1 cellular context compared by ENCODE assay signal in genomic region chr2:39512434-39512935, GRCh38.
TF ChIP-seq lines count a peak whose summit lies in the region.

No MANE protein-coding gene starts in this region.

TF ChIP-seq in K562, 482 proteins besides CTCF, POLR2A, EP300 and RAD21 (continued from another document):
- TF ChIP-seq NFRKB (IDR thresholded peaks at IDR 0.05; ENCODE audit: low read depth) = 0 out of 2 replicates have a peak, but pooled peaks have one; percentile 17
- TF ChIP-seq ZNF639 (CRISPR knock-in tag; conservative IDR thresholded peaks at IDR 0.05 in 1 of 2, IDR thresholded peaks at IDR 0.05 in 1 of 2) = 0 out of 4 replicates have a peak, but pooled peaks of 1 of the 2 experiments have one; percentile 44
- TF ChIP-seq ELF4 (CRISPR knock-in tag; IDR thresholded peaks at IDR 0.05) = no peak
- no peak for TF ChIP-seq PKNOX1 (IDR thresholded peaks at IDR 0.05)
- TF ChIP-seq CBX8 (IDR thresholded peaks at IDR 0.05; ENCODE audit: borderline replicate concordance, extremely low read depth, low read depth, low read length, poor library complexity, severe bottlenecking) = no peak
- 0 out of 2 replicates have a peak, but pooled peaks have one; percentile 7 for TF ChIP-seq XRCC5 (IDR thresholded peaks at IDR 0.05; ENCODE audit: low read depth, low read length)
- TF ChIP-seq L3MBTL2 (IDR thresholded peaks at IDR 0.05) = 0 out of 2 replicates have a peak, but pooled peaks have one; percentile 16
- peak; percentile 18; the same call in 1 of the 2 replicates for TF ChIP-seq ZNF592 (IDR thresholded peaks at IDR 0.05)
- TF ChIP-seq NR2C2 (CRISPR knock-in tag; IDR thresholded peaks at IDR 0.05) = no peak
- TF ChIP-seq NR2C2 (tag; IDR thresholded peaks at IDR 0.05) = peak; percentile 43
- no peak for TF ChIP-seq ATF7 (IDR thresholded peaks at IDR 0.05)
- TF ChIP-seq SREBF1 (IDR thresholded peaks at IDR 0.05; ENCODE audit: borderline replicate concordance, low read depth, low read length) = no peak
- no peak for TF ChIP-seq SP2 (IDR thresholded peaks at IDR 0.05; ENCODE audit: extremely low read depth, low read depth, low read length, poor library complexity, severe bottlenecking)
- no peak for TF ChIP-seq CHD1 (IDR thresholded peaks at IDR 0.05; ENCODE audit: low read length)
